ENCODE assay signal across 1 cellular context in genomic region chr12:113474635-113475436, GRCh38.
TF ChIP-seq lines count a peak whose summit lies in the region.

No MANE protein-coding gene starts in this region.

TF ChIP-seq in SK-N-SH, 30 proteins besides CTCF, POLR2A, EP300 and RAD21 (continued from another document):
- TF ChIP-seq ZBTB33 (IDR thresholded peaks at IDR 0.05; ENCODE audit: borderline replicate concordance, low read depth) (no peak), RFX5 (IDR thresholded peaks at IDR 0.05; ENCODE audit: low read length) (no peak), EZH2phosphoT487 (IDR thresholded peaks at IDR 0.05; ENCODE audit: borderline replicate concordance, low read depth) (no peak), USF1 (IDR thresholded peaks at IDR 0.05; ENCODE audit: borderline replicate concordance, low read depth) (no peak), FOXM1 (IDR thresholded peaks at IDR 0.05; ENCODE audit: low read depth) (no peak), IRF3 (IDR thresholded peaks at IDR 0.05; ENCODE audit: low read depth, low read length) (no peak), SMC3 (IDR thresholded peaks at IDR 0.05; ENCODE audit: low read depth, low read length) (no peak), JUND (IDR thresholded peaks at IDR 0.05) (no peak), TAF1 (IDR thresholded peaks at IDR 0.05; ENCODE audit: borderline replicate concordance, low read depth, low read length) (no peak), MXI1 (IDR thresholded peaks at IDR 0.05; ENCODE audit: low read depth, low read length) (no peak)
- TF ChIP-seq, protein P1, sequence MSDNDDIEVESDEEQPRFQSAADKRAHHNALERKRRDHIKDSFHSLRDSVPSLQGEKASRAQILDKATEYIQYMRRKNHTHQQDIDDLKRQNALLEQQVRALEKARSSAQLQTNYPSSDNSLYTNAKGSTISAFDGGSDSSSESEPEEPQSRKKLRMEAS (IDR thresholded peaks at IDR 0.05; ENCODE audit: low read depth) = no peak
- TF ChIP-seq, protein P2, sequence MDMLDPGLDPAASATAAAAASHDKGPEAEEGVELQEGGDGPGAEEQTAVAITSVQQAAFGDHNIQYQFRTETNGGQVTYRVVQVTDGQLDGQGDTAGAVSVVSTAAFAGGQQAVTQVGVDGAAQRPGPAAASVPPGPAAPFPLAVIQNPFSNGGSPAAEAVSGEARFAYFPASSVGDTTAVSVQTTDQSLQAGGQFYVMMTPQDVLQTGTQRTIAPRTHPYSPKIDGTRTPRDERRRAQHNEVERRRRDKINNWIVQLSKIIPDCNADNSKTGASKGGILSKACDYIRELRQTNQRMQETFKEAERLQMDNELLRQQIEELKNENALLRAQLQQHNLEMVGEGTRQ (IDR thresholded peaks at IDR 0.05; ENCODE audit: borderline replicate concordance, low read depth, low read length) = no peak
